8 cellular contexts compared by ENCODE assay signal in genomic region chr12:989751-990278, GRCh38. TPM values are rescaled to one million over a fixed set of nuclear protein-coding genes. Genes with fewer than 3 reads are reported as not detected.
DNase-seq lines count a peak whose midpoint lies in the region; ATAC-seq, FAIRE-seq and TF ChIP-seq lines count a peak whose summit lies in the region.

No MANE protein-coding gene starts in this region.

- peak in 1 of 2 donors; percentile 1 for TF ChIP-seq CTCF in mammary epithelial cell (conservative IDR thresholded peaks at IDR 0.05 in 1 of 2, IDR thresholded peaks at IDR 0.05 in 1 of 2; ENCODE audit: extremely low read depth in 1 of 2, insufficient read depth in 1 of 2, low read depth in 1 of 2, low read length in 2 of 2)

- FAIRE-seq in islet of Langerhans (lab: Jason Lieb, UNC): peak; percentile 53

- no peaks in the 10 kb centered on the region for H3K9me3 Mint-ChIP-seq in stimulated activated naive B cell treated with anti-CD40 and anti-IgM and Interleukin-4, amounts not matched to agents 10 μg/mL and 1 μg/mL and 100 μg/mL, for 72 hours

- CTCF ChIA-PET in mammary epithelial cell (lab: Charles Lee; ENCODE audit: low non-redundant PET): interaction anchor here (0.7 kb wide), 1 partner anchor 420 kb away, joined by 4 read pairs; no protein-coding TSS in a partner anchor

- intact Hi-C loops in mammary epithelial cell (cut with micrococcal nuclease): loop anchor here (2.0 to 5.0 kb wide), 2 partner anchors 41 to 102 kb away; partner anchors contain the start of gene RAD52

- WGBS in mammary epithelial cell (ENCODE audit: low coverage, missing lambda C conversion rate): 0% methylated on average over 9 of the region's 9 CpGs

- H3K36me3 Mint-ChIP-seq in stimulated activated naive B cell treated with anti-CD40 and anti-IgM and Interleukin-4, amounts not matched to agents 10 μg/mL and 1 μg/mL and 100 μg/mL, for 72 hours: peaks cover 3 to 12% of the 10 kb centered on the region in 2 donors

- H3K9ac ChIP-seq in NT2/D1 (ENCODE audit: insufficient read length, low read depth): peak overlapping the region; percentile 97
- peak overlapping the region; percentile 91 for H3K9ac ChIP-seq in mammary epithelial cell (ENCODE audit: insufficient read depth, low read length)

- H3K4me1 Mint-ChIP-seq in stimulated activated naive B cell treated with anti-CD40 and anti-IgM and Interleukin-4, amounts not matched to agents 10 μg/mL and 1 μg/mL and 100 μg/mL, for 72 hours: peaks cover 17 to 36% of the 10 kb centered on the region in 2 donors

- ATAC-seq in stimulated activated naive B cell treated with anti-CD40 and anti-IgM and Interleukin-4, amounts not matched to agents 10 μg/mL and 1 μg/mL and 100 μg/mL, for 72 hours (replicated peaks): no peak
- ATAC-seq in HG02798 (IDR thresholded peaks at IDR 0.05; ENCODE audit: poor library complexity, unreplicated experiment) (no peak), GM18858 (IDR thresholded peaks at IDR 0.05; ENCODE audit: unreplicated experiment) (no peak)

- peak overlapping the region; percentile 98 for H2AFZ ChIP-seq in mammary epithelial cell (ENCODE audit: low read depth, low read length)

- peak overlapping the region; percentile 91 for H3K27ac Mint-ChIP-seq in stimulated activated naive B cell treated with anti-CD40 and anti-IgM and Interleukin-4, amounts not matched to agents 10 μg/mL and 1 μg/mL and 100 μg/mL, for 72 hours

- H3K4me1 ChIP-seq in HAP-1 (peaks cover 21% of the 10 kb centered on the region), NT2/D1 (ENCODE audit: insufficient read depth, insufficient read length) (peaks cover 2% of the 10 kb centered on the region), mammary epithelial cell (ENCODE audit: insufficient read depth, low read length) (peaks cover 25% of the 10 kb centered on the region)

- dilution Hi-C loops in mammary epithelial cell (cut with HindIII; ENCODE audit: low sequenced_read_pairs): no loop called here

- H3K36me3 ChIP-seq in HAP-1 (replicated peaks): no peaks in the 10 kb centered on the region
- no peaks in the 10 kb centered on the region for H3K36me3 ChIP-seq in NT2/D1 (ENCODE audit: insufficient read depth, insufficient read length, low read length)
- H3K36me3 ChIP-seq in mammary epithelial cell (ENCODE audit: insufficient read depth, low read length): no peaks in the 10 kb centered on the region

- in situ Hi-C loops in HAP-1 (cut with MboI; ENCODE audit: low sequenced_read_pairs): no loop called here
- in situ Hi-C loops in mammary epithelial cell (cut with MboI; ENCODE audit: low sequenced_read_pairs in 2 of 2): no loop called here

- DNase-seq in AML-193 (lab: John Stamatoyannopoulos, UW) (peak; percentile 38 to 39), HAP-1 (ENCODE audit: low spot score in 2 of 2) (peak; percentile 46 to 47), NT2/D1 (ENCODE audit: low read depth, low spot score) (no peak), mammary epithelial cell (peak; percentile 55)
- no peak for DNase-seq in stimulated activated naive B cell treated with anti-CD40 and anti-IgM and Interleukin-4, amounts not matched to agents 10 μg/mL and 1 μg/mL and 100 μg/mL, for 72 hours

- H3K27ac ChIP-seq in mammary epithelial cell (ENCODE audit: insufficient read depth, low read depth, low read length): peak overlapping the region; percentile 92

- H3K27me3 Mint-ChIP-seq in stimulated activated naive B cell treated with anti-CD40 and anti-IgM and Interleukin-4, amounts not matched to agents 10 μg/mL and 1 μg/mL and 100 μg/mL, for 72 hours: no peaks in the 10 kb centered on the region

- no TSS peak for BruUV-seq in mammary epithelial cell (replicated peaks; lab: Mats Ljungman, UMichigan)

- peak overlapping the region; percentile 85 to 99 for H3K4me3 Mint-ChIP-seq in stimulated activated naive B cell treated with anti-CD40 and anti-IgM and Interleukin-4, amounts not matched to agents 10 μg/mL and 1 μg/mL and 100 μg/mL, for 72 hours

- H4K20me1 ChIP-seq in mammary epithelial cell (ENCODE audit: insufficient read depth, low read length): no peaks in the 10 kb centered on the region

- H3K4me2 ChIP-seq in mammary epithelial cell (ENCODE audit: insufficient read depth, low read depth, low read length): peak overlapping the region; percentile 100

- no peaks in the 10 kb centered on the region for H3K9me3 ChIP-seq in HAP-1
- no peaks in the 10 kb centered on the region for H3K9me3 ChIP-seq in NT2/D1 (ENCODE audit: insufficient read depth, low read length)
- no peaks in the 10 kb centered on the region for H3K9me3 ChIP-seq in mammary epithelial cell (replicated peaks; ENCODE audit: insufficient read depth, low read length)

- peaks cover 44% of the 10 kb centered on the region for H3K79me2 ChIP-seq in mammary epithelial cell (ENCODE audit: insufficient read depth, low read length)

- H3K4me3 ChIP-seq in HAP-1 (peak overlapping the region; percentile 77), NT2/D1 (ENCODE audit: insufficient read length, low read depth) (peak overlapping the region; percentile 71), mammary epithelial cell (replicated peaks in 1 of 3; ENCODE audit: insufficient read depth in 1 of 3, low read depth in 2 of 3, low read length in 3 of 3) (peak overlapping the region; percentile 80 to 93 (median 88))

- H3K27me3 ChIP-seq in HAP-1 (ENCODE audit: low read depth): no peaks in the 10 kb centered on the region
- peaks cover 5% of the 10 kb centered on the region for H3K27me3 ChIP-seq in NT2/D1 (ENCODE audit: insufficient read depth, insufficient read length)
- no peaks in the 10 kb centered on the region for H3K27me3 ChIP-seq in mammary epithelial cell (ENCODE audit: insufficient read depth, low read length)

RNA-seq across cellular contexts. Expression of gene ERC1, which starts 1.2 kb away (rescaled TPM):
- total RNA-seq in mammary epithelial cell: 10 to 100 TPM; 41.0 to 88.7 TPM
- polyA plus RNA-seq in mammary epithelial cell: 16.7 TPM
- polyA minus RNA-seq in mammary epithelial cell: 72.5 TPM

RNA-seq across cellular contexts. Expression of gene RAD52, which starts 40.3 kb away (rescaled TPM):
- total RNA-seq in mammary epithelial cell: 10 to 100 TPM; 11.7 to 16.5 TPM
- polyA plus RNA-seq in mammary epithelial cell: 7.6 TPM
- 4.8 TPM for polyA minus RNA-seq in mammary epithelial cell

Comparison
In these comparisons a context has a peak if more than half of its experiments do, and no peak if none do; other contexts are left out.
1. DNase-seq: peak in AML-193 (2 of 2), HAP-1 (2 of 2) and mammary epithelial cell (single experiment); none in NT2/D1 (single experiment) and stimulated activated naive B cell treated with anti-CD40 and anti-IgM and Interleukin-4, amounts not matched to agents 10 μg/mL and 1 μg/mL and 100 μg/mL, for 72 hours (single experiment).
2. Peak in every context shown above with its lines, with median percentiles within 50 percentile points of each other: H3K4me3 ChIP-seq.